Comparison of ENCODE assay signal across 17 cellular contexts in genomic region chr4:5883916-5884315, GRCh38. TPM values are rescaled to one million over a fixed set of nuclear protein-coding genes. Genes with fewer than 3 reads are reported as not detected.
"Had no signal": no experiment of that assay in that cellular context is flagged by ENCODE, and none has a peak within 500 bp of the region (broad histone marks: within the 10 kb centered on the region; RNA-seq: fewer than 3 reads in every experiment).

No MANE protein-coding gene starts in this region.

- H3K36me3 ChIP-seq: breast epithelium, spleen, suprapubic skin, upper lobe of left lung had no signal

- H3K4me3 ChIP-seq: breast epithelium, psoas muscle, spleen, suprapubic skin, upper lobe of left lung had no signal

- ATAC-seq: activated naive CD8-positive, alpha-beta T cell treated with anti-CD3 and anti-CD28 coated beads, Interleukin-2, amount 50 U/mL, for 24 hours; activated T-helper 17 cell treated with anti-CD3 and anti-CD28 coated beads, Interleukin-2, amount 50 U/mL, for 72 hours; foreskin keratinocyte; psoas muscle; sciatic nerve had no signal

- H3K27ac ChIP-seq: breast epithelium, foreskin keratinocyte, psoas muscle, spleen, suprapubic skin, upper lobe of left lung had no signal

- FAIRE-seq: endothelial cell of umbilical vein had no signal

- H3K4me1 ChIP-seq: foreskin keratinocyte had no signal

- H3K9me3 ChIP-seq: breast epithelium, psoas muscle, spleen, suprapubic skin, upper lobe of left lung had no signal

- DNase-seq: activated CD4-positive, alpha-beta T cell treated with anti-CD3 and anti-CD28 coated beads, Interleukin-2, amount 50 U/mL, for 4 hours; activated CD4-positive, CD25-positive, alpha-beta regulatory T cell treated with anti-CD3 and anti-CD28 coated beads, Interleukin-2, amount 50 U/mL, for 72 hours; activated naive CD4-positive, alpha-beta T cell treated with anti-CD3 and anti-CD28 coated beads for 36 hours; activated naive CD8-positive, alpha-beta T cell treated with anti-CD3 and anti-CD28 coated beads, Interleukin-2, amount 50 U/mL, for 24 hours; aorta; cerebellar nuclear complex; effector CD8-positive, alpha-beta T cell; foreskin keratinocyte; nephron progenitor cell; psoas muscle; spleen; upper lobe of left lung had no signal

RNA-seq across cellular contexts. Expression of gene CRMP1, which starts 9.0 kb away (rescaled TPM):
- total RNA-seq: activated naive CD4-positive, alpha-beta T cell treated with anti-CD3 and anti-CD28 coated beads for 36 hours; activated T-helper 17 cell treated with anti-CD3 and anti-CD28 coated beads, Interleukin-2, amount 50 U/mL, for 72 hours; endothelial cell of umbilical vein; foreskin keratinocyte had no signal
- polyA plus RNA-seq: foreskin keratinocyte had no signal
